Comparison of ENCODE assay signal across 30 cellular contexts in the genomic region with DNA sequence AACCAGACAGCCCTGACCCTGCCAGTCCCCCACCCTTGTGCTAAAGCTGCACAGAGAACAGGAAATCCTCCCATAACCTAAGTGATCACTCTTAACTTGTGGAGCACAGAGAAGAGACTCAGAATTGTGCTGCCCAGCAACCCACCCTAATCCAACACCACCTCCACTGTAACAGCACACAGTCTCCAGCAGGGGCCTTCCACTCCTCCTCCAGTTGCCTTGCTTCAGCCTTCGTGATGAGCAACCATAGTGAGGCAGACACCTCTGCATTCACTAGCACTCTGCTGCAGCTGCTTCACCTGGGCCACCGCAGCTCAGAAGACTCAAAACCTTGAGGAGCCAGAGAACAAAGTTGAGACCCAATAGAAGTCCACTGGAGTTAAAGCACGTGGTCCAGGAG. TPM values are rescaled to one million over a fixed set of nuclear protein-coding genes. Genes with fewer than 3 reads are reported as not detected.
"Had no signal": no experiment of that assay in that cellular context is flagged by ENCODE, and none has a peak within 500 bp of the region (broad histone marks: within the 10 kb centered on the region; RNA-seq: fewer than 3 reads in every experiment).

No MANE protein-coding gene starts in this region.

- H3K4me2 ChIP-seq: KMS-11 had no signal

- H3K4me1 Mint-ChIP-seq: activated CD4-positive, alpha-beta T cell treated with anti-CD3 and anti-CD28 coated beads, Interleukin-2, amount 10 ng/mL, durations not matched to agents 7 days and 5 days; activated T-helper 17 cell treated with anti-CD3 and anti-CD28 coated beads, Interleukin-2, amount 50 U/mL, for 72 hours; brain; T-cell had no signal

- H3K36me3 Mint-ChIP-seq: activated CD4-positive, alpha-beta memory T cell treated with anti-CD3 and anti-CD28 coated beads for 36 hours; activated naive CD8-positive, alpha-beta T cell; brain; T-cell had no signal

- H3K27me3 Mint-ChIP-seq: activated CD4-positive, alpha-beta memory T cell treated with anti-CD3 and anti-CD28 coated beads for 36 hours; activated CD4-positive, alpha-beta T cell treated with anti-CD3 and anti-CD28 coated beads, Interleukin-2, amount 10 ng/mL, durations not matched to agents 7 days and 5 days; activated naive CD8-positive, alpha-beta T cell; activated T-helper 17 cell treated with anti-CD3 and anti-CD28 coated beads, Interleukin-2, amount 50 U/mL, for 72 hours had no signal

- H3K27ac Mint-ChIP-seq: activated CD4-positive, alpha-beta memory T cell treated with anti-CD3 and anti-CD28 coated beads for 36 hours; activated CD4-positive, alpha-beta T cell treated with anti-CD3 and anti-CD28 coated beads, Interleukin-2, amount 10 ng/mL, durations not matched to agents 7 days and 5 days; activated naive CD4-positive, alpha-beta T cell treated with anti-CD3 and anti-CD28 coated beads for 36 hours; activated naive CD8-positive, alpha-beta T cell; activated T-helper 17 cell treated with anti-CD3 and anti-CD28 coated beads, Interleukin-2, amount 50 U/mL, for 72 hours; brain; T-cell had no signal

- H3K9me3 Mint-ChIP-seq: activated CD4-positive, alpha-beta memory T cell treated with anti-CD3 and anti-CD28 coated beads for 36 hours; activated CD4-positive, alpha-beta T cell treated with anti-CD3 and anti-CD28 coated beads, Interleukin-2, amount 10 ng/mL, durations not matched to agents 7 days and 5 days; activated naive CD4-positive, alpha-beta T cell treated with anti-CD3 and anti-CD28 coated beads for 36 hours; activated T-cell treated with anti-CD3 and anti-CD28 coated beads, Interleukin-2, amount 50 U/mL, for 4 hours; activated T-helper 17 cell treated with anti-CD3 and anti-CD28 coated beads, Interleukin-2, amount 50 U/mL, for 72 hours; brain had no signal

- H3K4me3 ChIP-seq: cardiac muscle cell had no signal

- H3K4me3 Mint-ChIP-seq: activated CD4-positive, alpha-beta memory T cell treated with anti-CD3 and anti-CD28 coated beads for 36 hours; activated CD4-positive, alpha-beta T cell treated with anti-CD3 and anti-CD28 coated beads, Interleukin-2, amount 10 ng/mL, durations not matched to agents 7 days and 5 days; activated naive CD4-positive, alpha-beta T cell treated with anti-CD3 and anti-CD28 coated beads for 36 hours; activated naive CD8-positive, alpha-beta T cell; activated T-cell treated with anti-CD3 and anti-CD28 coated beads, Interleukin-2, amount 50 U/mL, for 4 hours; activated T-helper 17 cell treated with anti-CD3 and anti-CD28 coated beads, Interleukin-2, amount 50 U/mL, for 72 hours; brain; T-cell had no signal

- FAIRE-seq: astrocyte, TTC549 had no signal

- H3K36me3 ChIP-seq: cardiac muscle cell had no signal

- H3K9ac ChIP-seq: KMS-11 had no signal

- ATAC-seq: activated T-cell treated with anti-CD3 and anti-CD28 coated beads, Interleukin-2, amount 50 U/mL, for 4 hours; activated T-helper 17 cell treated with anti-CD3 and anti-CD28 coated beads, Interleukin-2, amount 50 U/mL, for 72 hours; T-cell had no signal

- DNase-seq: activated CD4-positive, alpha-beta memory T cell treated with anti-CD3 and anti-CD28 coated beads for 36 hours; activated CD4-positive, alpha-beta T cell treated with anti-CD3 and anti-CD28 coated beads, Interleukin-2, amount 10 ng/mL, durations not matched to agents 7 days and 5 days; activated CD4-positive, CD25-positive, alpha-beta regulatory T cell; activated CD8-positive, alpha-beta memory T cell treated with anti-CD3 and anti-CD28 coated beads for 24 hours; activated gamma-delta T cell; activated naive CD4-positive, alpha-beta T cell treated with anti-CD3 and anti-CD28 coated beads for 36 hours; activated T-cell treated with anti-CD3 and anti-CD28 coated beads, Interleukin-2, amount 50 U/mL, for 4 hours; amygdala; NCI-H1092; NCI-H1417; NCI-H1694; NCI-H2029; NCI-H345; NCI-H510A; NCI-H526 treated with DMSO at 0.1 percent for 48 hours; NCI-H82; SIG-M5; T-cell; T-helper 2 cell; T1000 had no signal

- H3K27ac ChIP-seq: cardiac muscle cell, KMS-11 had no signal

- H3K27me3 ChIP-seq: cardiac muscle cell had no signal

RNA-seq across cellular contexts. Expression of gene UGT2B4, which starts 7.9 kb away (rescaled TPM):
- total RNA-seq: activated CD4-positive, alpha-beta memory T cell treated with anti-CD3 and anti-CD28 coated beads for 36 hours; activated CD4-positive, alpha-beta T cell treated with anti-CD3 and anti-CD28 coated beads, Interleukin-2, amount 10 ng/mL, durations not matched to agents 7 days and 5 days; activated naive CD4-positive, alpha-beta T cell treated with anti-CD3 and anti-CD28 coated beads for 36 hours; activated T-helper 17 cell treated with anti-CD3 and anti-CD28 coated beads, Interleukin-2, amount 50 U/mL, for 72 hours; cardiac muscle cell; MCF 10A; OCI-LY7; RPMI7951 had no signal
- polyA plus RNA-seq: cardiac muscle cell had no signal
